ENCODE assay signal across 2 cellular contexts in the genomic region with DNA sequence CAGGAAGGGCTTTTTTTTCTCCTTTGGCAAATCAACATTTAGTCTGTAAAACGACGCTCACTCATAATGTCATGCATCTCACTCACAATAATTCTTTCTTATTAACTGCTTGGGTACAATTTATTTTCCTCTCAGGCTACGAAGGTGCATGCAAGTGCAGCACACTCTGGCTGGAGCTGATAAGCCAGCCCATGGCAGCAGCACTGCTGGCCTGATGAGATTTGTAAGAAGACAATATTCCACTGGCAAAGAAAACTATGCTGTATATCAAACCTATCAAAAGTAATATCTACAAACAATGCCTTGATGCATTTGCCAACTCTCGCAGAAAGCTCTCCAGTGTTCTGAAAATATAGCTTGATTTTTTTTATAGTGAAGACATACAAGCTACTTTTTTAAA.
TF ChIP-seq lines count a peak whose summit lies in the region.

No MANE protein-coding gene starts in this region.

TF ChIP-seq in H1, 55 proteins besides CTCF, POLR2A, EP300 and RAD21 (continues in another document):
- TF ChIP-seq GTF2F1 (IDR thresholded peaks at IDR 0.05; ENCODE audit: borderline replicate concordance, low read depth, low read length) (no peak), EZH2 (IDR thresholded peaks at IDR 0.05; ENCODE audit: low read depth, low read length, severe bottlenecking) (no peak), SAP30 (IDR thresholded peaks at IDR 0.05; ENCODE audit: insufficient read depth, insufficient replicate concordance, low read length) (no peak), ZNF274 (IDR thresholded peaks at IDR 0.05; ENCODE audit: borderline replicate concordance, extremely low read depth, low read length) (no peak), SIX5 (IDR thresholded peaks at IDR 0.05; ENCODE audit: low read depth, low read length) (no peak), TBP (IDR thresholded peaks at IDR 0.05; ENCODE audit: low read depth, low read length) (no peak), RXRA (IDR thresholded peaks at IDR 0.05; ENCODE audit: insufficient read depth, low read depth, low read length) (no peak), RFX5 (IDR thresholded peaks at IDR 0.05; ENCODE audit: borderline replicate concordance, low read depth, low read length) (no peak), TEAD4 (IDR thresholded peaks at IDR 0.05; ENCODE audit: low read depth, low read length) (no peak)
- TF ChIP-seq, protein P1, sequence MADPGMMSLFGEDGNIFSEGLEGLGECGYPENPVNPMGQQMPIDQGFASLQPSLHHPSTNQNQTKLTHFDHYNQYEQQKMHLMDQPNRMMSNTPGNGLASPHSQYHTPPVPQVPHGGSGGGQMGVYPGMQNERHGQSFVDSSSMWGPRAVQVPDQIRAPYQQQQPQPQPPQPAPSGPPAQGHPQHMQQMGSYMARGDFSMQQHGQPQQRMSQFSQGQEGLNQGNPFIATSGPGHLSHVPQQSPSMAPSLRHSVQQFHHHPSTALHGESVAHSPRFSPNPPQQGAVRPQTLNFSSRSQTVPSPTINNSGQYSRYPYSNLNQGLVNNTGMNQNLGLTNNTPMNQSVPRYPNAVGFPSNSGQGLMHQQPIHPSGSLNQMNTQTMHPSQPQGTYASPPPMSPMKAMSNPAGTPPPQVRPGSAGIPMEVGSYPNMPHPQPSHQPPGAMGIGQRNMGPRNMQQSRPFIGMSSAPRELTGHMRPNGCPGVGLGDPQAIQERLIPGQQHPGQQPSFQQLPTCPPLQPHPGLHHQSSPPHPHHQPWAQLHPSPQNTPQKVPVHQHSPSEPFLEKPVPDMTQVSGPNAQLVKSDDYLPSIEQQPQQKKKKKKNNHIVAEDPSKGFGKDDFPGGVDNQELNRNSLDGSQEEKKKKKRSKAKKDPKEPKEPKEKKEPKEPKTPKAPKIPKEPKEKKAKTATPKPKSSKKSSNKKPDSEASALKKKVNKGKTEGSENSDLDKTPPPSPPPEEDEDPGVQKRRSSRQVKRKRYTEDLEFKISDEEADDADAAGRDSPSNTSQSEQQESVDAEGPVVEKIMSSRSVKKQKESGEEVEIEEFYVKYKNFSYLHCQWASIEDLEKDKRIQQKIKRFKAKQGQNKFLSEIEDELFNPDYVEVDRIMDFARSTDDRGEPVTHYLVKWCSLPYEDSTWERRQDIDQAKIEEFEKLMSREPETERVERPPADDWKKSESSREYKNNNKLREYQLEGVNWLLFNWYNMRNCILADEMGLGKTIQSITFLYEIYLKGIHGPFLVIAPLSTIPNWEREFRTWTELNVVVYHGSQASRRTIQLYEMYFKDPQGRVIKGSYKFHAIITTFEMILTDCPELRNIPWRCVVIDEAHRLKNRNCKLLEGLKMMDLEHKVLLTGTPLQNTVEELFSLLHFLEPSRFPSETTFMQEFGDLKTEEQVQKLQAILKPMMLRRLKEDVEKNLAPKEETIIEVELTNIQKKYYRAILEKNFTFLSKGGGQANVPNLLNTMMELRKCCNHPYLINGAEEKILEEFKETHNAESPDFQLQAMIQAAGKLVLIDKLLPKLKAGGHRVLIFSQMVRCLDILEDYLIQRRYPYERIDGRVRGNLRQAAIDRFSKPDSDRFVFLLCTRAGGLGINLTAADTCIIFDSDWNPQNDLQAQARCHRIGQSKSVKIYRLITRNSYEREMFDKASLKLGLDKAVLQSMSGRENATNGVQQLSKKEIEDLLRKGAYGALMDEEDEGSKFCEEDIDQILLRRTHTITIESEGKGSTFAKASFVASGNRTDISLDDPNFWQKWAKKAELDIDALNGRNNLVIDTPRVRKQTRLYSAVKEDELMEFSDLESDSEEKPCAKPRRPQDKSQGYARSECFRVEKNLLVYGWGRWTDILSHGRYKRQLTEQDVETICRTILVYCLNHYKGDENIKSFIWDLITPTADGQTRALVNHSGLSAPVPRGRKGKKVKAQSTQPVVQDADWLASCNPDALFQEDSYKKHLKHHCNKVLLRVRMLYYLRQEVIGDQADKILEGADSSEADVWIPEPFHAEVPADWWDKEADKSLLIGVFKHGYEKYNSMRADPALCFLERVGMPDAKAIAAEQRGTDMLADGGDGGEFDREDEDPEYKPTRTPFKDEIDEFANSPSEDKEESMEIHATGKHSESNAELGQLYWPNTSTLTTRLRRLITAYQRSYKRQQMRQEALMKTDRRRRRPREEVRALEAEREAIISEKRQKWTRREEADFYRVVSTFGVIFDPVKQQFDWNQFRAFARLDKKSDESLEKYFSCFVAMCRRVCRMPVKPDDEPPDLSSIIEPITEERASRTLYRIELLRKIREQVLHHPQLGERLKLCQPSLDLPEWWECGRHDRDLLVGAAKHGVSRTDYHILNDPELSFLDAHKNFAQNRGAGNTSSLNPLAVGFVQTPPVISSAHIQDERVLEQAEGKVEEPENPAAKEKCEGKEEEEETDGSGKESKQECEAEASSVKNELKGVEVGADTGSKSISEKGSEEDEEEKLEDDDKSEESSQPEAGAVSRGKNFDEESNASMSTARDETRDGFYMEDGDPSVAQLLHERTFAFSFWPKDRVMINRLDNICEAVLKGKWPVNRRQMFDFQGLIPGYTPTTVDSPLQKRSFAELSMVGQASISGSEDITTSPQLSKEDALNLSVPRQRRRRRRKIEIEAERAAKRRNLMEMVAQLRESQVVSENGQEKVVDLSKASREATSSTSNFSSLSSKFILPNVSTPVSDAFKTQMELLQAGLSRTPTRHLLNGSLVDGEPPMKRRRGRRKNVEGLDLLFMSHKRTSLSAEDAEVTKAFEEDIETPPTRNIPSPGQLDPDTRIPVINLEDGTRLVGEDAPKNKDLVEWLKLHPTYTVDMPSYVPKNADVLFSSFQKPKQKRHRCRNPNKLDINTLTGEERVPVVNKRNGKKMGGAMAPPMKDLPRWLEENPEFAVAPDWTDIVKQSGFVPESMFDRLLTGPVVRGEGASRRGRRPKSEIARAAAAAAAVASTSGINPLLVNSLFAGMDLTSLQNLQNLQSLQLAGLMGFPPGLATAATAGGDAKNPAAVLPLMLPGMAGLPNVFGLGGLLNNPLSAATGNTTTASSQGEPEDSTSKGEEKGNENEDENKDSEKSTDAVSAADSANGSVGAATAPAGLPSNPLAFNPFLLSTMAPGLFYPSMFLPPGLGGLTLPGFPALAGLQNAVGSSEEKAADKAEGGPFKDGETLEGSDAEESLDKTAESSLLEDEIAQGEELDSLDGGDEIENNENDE (IDR thresholded peaks at IDR 0.05; ENCODE audit: insufficient replicate concordance, low read length): no peak
- TF ChIP-seq, protein P2, sequence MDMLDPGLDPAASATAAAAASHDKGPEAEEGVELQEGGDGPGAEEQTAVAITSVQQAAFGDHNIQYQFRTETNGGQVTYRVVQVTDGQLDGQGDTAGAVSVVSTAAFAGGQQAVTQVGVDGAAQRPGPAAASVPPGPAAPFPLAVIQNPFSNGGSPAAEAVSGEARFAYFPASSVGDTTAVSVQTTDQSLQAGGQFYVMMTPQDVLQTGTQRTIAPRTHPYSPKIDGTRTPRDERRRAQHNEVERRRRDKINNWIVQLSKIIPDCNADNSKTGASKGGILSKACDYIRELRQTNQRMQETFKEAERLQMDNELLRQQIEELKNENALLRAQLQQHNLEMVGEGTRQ (IDR thresholded peaks at IDR 0.05; ENCODE audit: low read length): no peak

TF ChIP-seq in HepG2, 621 proteins besides CTCF, POLR2A, EP300 and RAD21:
- TF ChIP-seq ZNF713 (CRISPR knock-in tag; IDR thresholded peaks at IDR 0.05): no peak
- TF ChIP-seq, protein P3, sequence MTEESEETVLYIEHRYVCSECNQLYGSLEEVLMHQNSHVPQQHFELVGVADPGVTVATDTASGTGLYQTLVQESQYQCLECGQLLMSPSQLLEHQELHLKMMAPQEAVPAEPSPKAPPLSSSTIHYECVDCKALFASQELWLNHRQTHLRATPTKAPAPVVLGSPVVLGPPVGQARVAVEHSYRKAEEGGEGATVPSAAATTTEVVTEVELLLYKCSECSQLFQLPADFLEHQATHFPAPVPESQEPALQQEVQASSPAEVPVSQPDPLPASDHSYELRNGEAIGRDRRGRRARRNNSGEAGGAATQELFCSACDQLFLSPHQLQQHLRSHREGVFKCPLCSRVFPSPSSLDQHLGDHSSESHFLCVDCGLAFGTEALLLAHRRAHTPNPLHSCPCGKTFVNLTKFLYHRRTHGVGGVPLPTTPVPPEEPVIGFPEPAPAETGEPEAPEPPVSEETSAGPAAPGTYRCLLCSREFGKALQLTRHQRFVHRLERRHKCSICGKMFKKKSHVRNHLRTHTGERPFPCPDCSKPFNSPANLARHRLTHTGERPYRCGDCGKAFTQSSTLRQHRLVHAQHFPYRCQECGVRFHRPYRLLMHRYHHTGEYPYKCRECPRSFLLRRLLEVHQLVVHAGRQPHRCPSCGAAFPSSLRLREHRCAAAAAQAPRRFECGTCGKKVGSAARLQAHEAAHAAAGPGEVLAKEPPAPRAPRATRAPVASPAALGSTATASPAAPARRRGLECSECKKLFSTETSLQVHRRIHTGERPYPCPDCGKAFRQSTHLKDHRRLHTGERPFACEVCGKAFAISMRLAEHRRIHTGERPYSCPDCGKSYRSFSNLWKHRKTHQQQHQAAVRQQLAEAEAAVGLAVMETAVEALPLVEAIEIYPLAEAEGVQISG (CRISPR knock-in tag; IDR thresholded peaks at IDR 0.05): no peak
- TF ChIP-seq NFKB2 (CRISPR knock-in tag; IDR thresholded peaks at IDR 0.05; ENCODE audit: borderline replicate concordance): no peak
- TF ChIP-seq, protein P4, sequence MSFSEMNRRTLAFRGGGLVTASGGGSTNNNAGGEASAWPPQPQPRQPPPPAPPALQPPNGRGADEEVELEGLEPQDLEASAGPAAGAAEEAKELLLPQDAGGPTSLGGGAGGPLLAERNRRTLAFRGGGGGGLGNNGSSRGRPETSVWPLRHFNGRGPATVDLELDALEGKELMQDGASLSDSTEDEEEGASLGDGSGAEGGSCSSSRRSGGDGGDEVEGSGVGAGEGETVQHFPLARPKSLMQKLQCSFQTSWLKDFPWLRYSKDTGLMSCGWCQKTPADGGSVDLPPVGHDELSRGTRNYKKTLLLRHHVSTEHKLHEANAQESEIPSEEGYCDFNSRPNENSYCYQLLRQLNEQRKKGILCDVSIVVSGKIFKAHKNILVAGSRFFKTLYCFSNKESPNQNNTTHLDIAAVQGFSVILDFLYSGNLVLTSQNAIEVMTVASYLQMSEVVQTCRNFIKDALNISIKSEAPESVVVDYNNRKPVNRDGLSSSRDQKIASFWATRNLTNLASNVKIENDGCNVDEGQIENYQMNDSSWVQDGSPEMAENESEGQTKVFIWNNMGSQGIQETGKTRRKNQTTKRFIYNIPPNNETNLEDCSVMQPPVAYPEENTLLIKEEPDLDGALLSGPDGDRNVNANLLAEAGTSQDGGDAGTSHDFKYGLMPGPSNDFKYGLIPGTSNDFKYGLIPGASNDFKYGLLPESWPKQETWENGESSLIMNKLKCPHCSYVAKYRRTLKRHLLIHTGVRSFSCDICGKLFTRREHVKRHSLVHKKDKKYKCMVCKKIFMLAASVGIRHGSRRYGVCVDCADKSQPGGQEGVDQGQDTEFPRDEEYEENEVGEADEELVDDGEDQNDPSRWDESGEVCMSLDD (CRISPR knock-in tag; IDR thresholded peaks at IDR 0.05; ENCODE audit: borderline replicate concordance): no peak
- no peak for TF ChIP-seq MIXL1 (CRISPR knock-in tag; IDR thresholded peaks at IDR 0.05)
- TF ChIP-seq ZNF672 (CRISPR knock-in tag; IDR thresholded peaks at IDR 0.05): no peak
- TF ChIP-seq ZNF83 (CRISPR knock-in tag; IDR thresholded peaks at IDR 0.05; ENCODE audit: borderline replicate concordance): no peak
- no peak for TF ChIP-seq STAT5B (CRISPR knock-in tag; IDR thresholded peaks at IDR 0.05)
- TF ChIP-seq ZSCAN9 (CRISPR knock-in tag; IDR thresholded peaks at IDR 0.05; ENCODE audit: borderline replicate concordance): no peak
- TF ChIP-seq, protein P5, sequence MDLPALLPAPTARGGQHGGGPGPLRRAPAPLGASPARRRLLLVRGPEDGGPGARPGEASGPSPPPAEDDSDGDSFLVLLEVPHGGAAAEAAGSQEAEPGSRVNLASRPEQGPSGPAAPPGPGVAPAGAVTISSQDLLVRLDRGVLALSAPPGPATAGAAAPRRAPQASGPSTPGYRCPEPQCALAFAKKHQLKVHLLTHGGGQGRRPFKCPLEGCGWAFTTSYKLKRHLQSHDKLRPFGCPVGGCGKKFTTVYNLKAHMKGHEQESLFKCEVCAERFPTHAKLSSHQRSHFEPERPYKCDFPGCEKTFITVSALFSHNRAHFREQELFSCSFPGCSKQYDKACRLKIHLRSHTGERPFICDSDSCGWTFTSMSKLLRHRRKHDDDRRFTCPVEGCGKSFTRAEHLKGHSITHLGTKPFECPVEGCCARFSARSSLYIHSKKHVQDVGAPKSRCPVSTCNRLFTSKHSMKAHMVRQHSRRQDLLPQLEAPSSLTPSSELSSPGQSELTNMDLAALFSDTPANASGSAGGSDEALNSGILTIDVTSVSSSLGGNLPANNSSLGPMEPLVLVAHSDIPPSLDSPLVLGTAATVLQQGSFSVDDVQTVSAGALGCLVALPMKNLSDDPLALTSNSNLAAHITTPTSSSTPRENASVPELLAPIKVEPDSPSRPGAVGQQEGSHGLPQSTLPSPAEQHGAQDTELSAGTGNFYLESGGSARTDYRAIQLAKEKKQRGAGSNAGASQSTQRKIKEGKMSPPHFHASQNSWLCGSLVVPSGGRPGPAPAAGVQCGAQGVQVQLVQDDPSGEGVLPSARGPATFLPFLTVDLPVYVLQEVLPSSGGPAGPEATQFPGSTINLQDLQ (CRISPR knock-in tag; IDR thresholded peaks at IDR 0.05): no peak
